ENCODE assay signal across 26 cellular contexts in the genomic region with DNA sequence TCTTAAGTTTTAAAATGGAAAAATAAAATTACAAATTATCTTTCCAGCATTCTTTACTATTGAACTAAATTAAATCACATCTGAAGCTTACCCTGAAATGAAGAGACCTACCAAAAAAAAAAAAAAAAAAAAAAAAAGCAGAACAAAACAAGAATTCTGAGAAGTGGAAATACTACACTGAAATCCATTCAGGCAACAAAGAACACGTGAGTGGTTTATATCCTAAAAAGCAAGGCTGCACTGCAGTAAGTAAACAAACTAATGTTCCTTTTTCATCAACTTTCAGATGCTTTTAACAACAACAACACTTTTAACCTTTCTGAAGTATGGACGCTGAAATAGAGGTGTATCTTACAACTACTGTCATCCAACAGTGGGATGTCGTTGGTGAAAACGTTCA. TPM values are rescaled to one million over a fixed set of nuclear protein-coding genes. Genes with fewer than 3 reads are reported as not detected.
DNase-seq lines count a peak whose midpoint lies in the region; ATAC-seq and TF ChIP-seq lines count a peak whose summit lies in the region.
"Had no signal": no experiment of that assay in that cellular context is flagged by ENCODE, and none has a peak within 500 bp of the region (broad histone marks: within the 10 kb centered on the region; RNA-seq: fewer than 3 reads in every experiment).

No MANE protein-coding gene starts in this region.

- H3K27ac ChIP-seq in CD4-positive, CD25-positive, alpha-beta regulatory T cell (ENCODE audit: insufficient read depth, low read length, poor library complexity, severe bottlenecking) = no peak overlapping the region
- H3K27ac ChIP-seq in naive thymus-derived CD4-positive, alpha-beta T cell (ENCODE audit: low read depth, low read length) = no peak overlapping the region
- H3K27ac ChIP-seq: breast epithelium, neural progenitor cell, right lobe of liver, thyroid gland, VCaP had no signal

- H3K36me3 ChIP-seq in CD4-positive, CD25-positive, alpha-beta regulatory T cell (ENCODE audit: control insufficient read depth, insufficient read depth, low read length) = no peaks in the 10 kb centered on the region
- H3K36me3 ChIP-seq in naive thymus-derived CD4-positive, alpha-beta T cell (ENCODE audit: control insufficient read depth in 2 of 3, insufficient read depth in 3 of 3, low read length in 3 of 3) = no peaks in the 10 kb centered on the region
- H3K36me3 ChIP-seq: breast epithelium, neural progenitor cell, right lobe of liver, thyroid gland had no signal

- peak overlapping the region; percentile 19 to 38 (median 32) for H3K4me3 Mint-ChIP-seq in CD4-positive, CD25-positive, alpha-beta regulatory T cell
- H3K4me3 Mint-ChIP-seq in activated B cell treated with CpG ODN at 0.5 μM for 24 hours = peak overlapping the region; percentile 19
- peak overlapping the region in 8 of 10 donors; percentile 8 to 70 (median 50) for H3K4me3 Mint-ChIP-seq in naive thymus-derived CD4-positive, alpha-beta T cell
- H3K4me3 Mint-ChIP-seq: activated CD8-positive, alpha-beta T cell treated with anti-CD3 and anti-CD28 coated beads, Interleukin-2, amount 10 ng/mL, durations not matched to agents 7 days and 5 days; activated naive CD4-positive, alpha-beta T cell treated with anti-CD3 and anti-CD28 coated beads, Interleukin-2, amount 10 ng/mL, durations not matched to agents 7 days and 5 days; activated T-helper 17 cell treated with anti-CD3 and anti-CD28 coated beads, Interleukin-2, amount 50 U/mL, for 72 hours; neural progenitor cell had no signal

- DNase-seq in CD4-positive, CD25-positive, alpha-beta regulatory T cell = no peak
- DNase-seq in KBM-7 (peak; percentile 39), activated B cell treated with CpG ODN at 0.5 μM for 24 hours (no peak), SW480 (ENCODE audit: low spot score) (no peak)
- no peak for DNase-seq in naive thymus-derived CD4-positive, alpha-beta T cell
- DNase-seq in activated T-cell treated with anti-CD3 and anti-CD28 coated beads, Interleukin-2, amount 50 U/mL, for 1 hour = no peak
- DNase-seq: activated CD4-positive, alpha-beta T cell treated with anti-CD3 and anti-CD28 coated beads for 4 hours; activated CD8-positive, alpha-beta T cell treated with anti-CD3 and anti-CD28 coated beads, Interleukin-2, amount 10 ng/mL, durations not matched to agents 7 days and 5 days; activated naive CD4-positive, alpha-beta T cell treated with anti-CD3 and anti-CD28 coated beads, Interleukin-2, amount 10 ng/mL, durations not matched to agents 7 days and 5 days; hypothalamus; left colon; mammary epithelial cell; mucosa of descending colon; NCI-H2029 treated with DMSO at 0.1 percent for 48 hours; right lobe of liver; SHP77 treated with DMSO at 0.1 percent for 48 hours; stimulated activated CD4-positive, alpha-beta T cell treated with anti-CD3 and anti-CD28 coated beads, Interleukin-2, amount 100 ng/mL, for 48 hours; SW 1271; T-helper 9 cell; thyroid gland had no signal

- CTCF ChIA-PET in activated B cell treated with CpG ODN at 0.5 μM for 24 hours (lab: Charles Lee) = no interaction called here
- CTCF ChIA-PET in naive thymus-derived CD4-positive, alpha-beta T cell (lab: Charles Lee) = no interaction called here

- peaks cover 41 to 89% (median 72%) of the 10 kb centered on the region in 4 donors for H3K4me1 Mint-ChIP-seq in CD4-positive, CD25-positive, alpha-beta regulatory T cell
- peaks cover 67% of the 10 kb centered on the region for H3K4me1 Mint-ChIP-seq in activated B cell treated with CpG ODN at 0.5 μM for 24 hours
- H3K4me1 Mint-ChIP-seq in naive thymus-derived CD4-positive, alpha-beta T cell = peaks cover 57 to 88% (median 81%) of the 10 kb centered on the region in 7 donors

- ATAC-seq in CD4-positive, CD25-positive, alpha-beta regulatory T cell (ENCODE audit: low read depth in 2 of 2) = no peak
- no peak for ATAC-seq in activated B cell treated with CpG ODN at 0.5 μM for 24 hours (ENCODE audit: low read depth)
- no peak for ATAC-seq in naive thymus-derived CD4-positive, alpha-beta T cell
- no peak for ATAC-seq in GM21619 (IDR thresholded peaks at IDR 0.05; ENCODE audit: unreplicated experiment)
- ATAC-seq: activated CD8-positive, alpha-beta T cell treated with anti-CD3 and anti-CD28 coated beads, Interleukin-2, amount 10 ng/mL, durations not matched to agents 7 days and 5 days; activated T-helper 17 cell treated with anti-CD3 and anti-CD28 coated beads, Interleukin-2, amount 50 U/mL, for 72 hours; left colon had no signal

- no peak for TF ChIP-seq CTCF in activated B cell treated with CpG ODN at 0.5 μM for 24 hours (IDR thresholded peaks at IDR 0.05)

- H3K27me3 ChIP-seq in CD4-positive, CD25-positive, alpha-beta regulatory T cell (ENCODE audit: control insufficient read depth, insufficient read depth, low read length) = no peaks in the 10 kb centered on the region
- no peaks in the 10 kb centered on the region for H3K27me3 ChIP-seq in naive thymus-derived CD4-positive, alpha-beta T cell (ENCODE audit: control insufficient read depth in 2 of 2, insufficient read depth in 2 of 2, low read length in 2 of 2)
- H3K27me3 ChIP-seq: BLaER1 treated with 17β-estradiol and CSF1 and Interleukin-3, amounts not matched to agents 10 nM and 100 nM; breast epithelium; neural progenitor cell; right lobe of liver; thyroid gland had no signal

- no peaks in the 10 kb centered on the region for H3K9me3 Mint-ChIP-seq in CD4-positive, CD25-positive, alpha-beta regulatory T cell
- H3K9me3 Mint-ChIP-seq in activated B cell treated with CpG ODN at 0.5 μM for 24 hours = no peaks in the 10 kb centered on the region
- H3K9me3 Mint-ChIP-seq in naive thymus-derived CD4-positive, alpha-beta T cell = no peaks in the 10 kb centered on the region
- H3K9me3 Mint-ChIP-seq: activated T-helper 17 cell treated with anti-CD3 and anti-CD28 coated beads, Interleukin-2, amount 50 U/mL, for 72 hours had no signal

- no peak overlapping the region for H3K4me3 ChIP-seq in CD4-positive, CD25-positive, alpha-beta regulatory T cell (ENCODE audit: low read depth, low read length)
- no peak overlapping the region for H3K4me3 ChIP-seq in naive thymus-derived CD4-positive, alpha-beta T cell (ENCODE audit: low read length)
- H3K4me3 ChIP-seq: BLaER1 treated with 17β-estradiol and CSF1 and Interleukin-3, amounts not matched to agents 10 nM and 100 nM; breast epithelium; mucosa of descending colon; neural progenitor cell; right lobe of liver; thyroid gland had no signal

- peaks cover 14% of the 10 kb centered on the region for H3K36me3 Mint-ChIP-seq in CD4-positive, CD25-positive, alpha-beta regulatory T cell
- H3K36me3 Mint-ChIP-seq in activated B cell treated with CpG ODN at 0.5 μM for 24 hours (ENCODE audit: low read depth) = peaks cover 6% of the 10 kb centered on the region
- peaks cover 0 to 24% (median 18%) of the 10 kb centered on the region in 5 donors for H3K36me3 Mint-ChIP-seq in naive thymus-derived CD4-positive, alpha-beta T cell

- POLR2A ChIA-PET in activated B cell treated with CpG ODN at 0.5 μM for 24 hours (lab: Charles Lee) = no interaction called here
- POLR2A ChIA-PET in naive thymus-derived CD4-positive, alpha-beta T cell (lab: Charles Lee) = interaction anchor here (0.6 kb wide), 1 partner anchor 8 kb away, joined by 6 read pairs; no protein-coding TSS in a partner anchor

- no peaks in the 10 kb centered on the region for H3K9me3 ChIP-seq in CD4-positive, CD25-positive, alpha-beta regulatory T cell (ENCODE audit: control insufficient read depth in 2 of 2, low read length in 2 of 2)
- no peaks in the 10 kb centered on the region for H3K9me3 ChIP-seq in naive thymus-derived CD4-positive, alpha-beta T cell (ENCODE audit: control insufficient read depth in 2 of 3, low read length in 3 of 3)
- H3K9me3 ChIP-seq: breast epithelium, mucosa of descending colon, right lobe of liver, thyroid gland had no signal

- H3K27ac Mint-ChIP-seq in CD4-positive, CD25-positive, alpha-beta regulatory T cell = peak overlapping the region in 1 of 3 donors; percentile 38
- peak overlapping the region; percentile 13 for H3K27ac Mint-ChIP-seq in activated B cell treated with CpG ODN at 0.5 μM for 24 hours
- peak overlapping the region in 2 of 9 donors; percentile 26 to 34 for H3K27ac Mint-ChIP-seq in naive thymus-derived CD4-positive, alpha-beta T cell
- H3K27ac Mint-ChIP-seq: activated CD8-positive, alpha-beta T cell treated with anti-CD3 and anti-CD28 coated beads, Interleukin-2, amount 10 ng/mL, durations not matched to agents 7 days and 5 days; activated naive CD4-positive, alpha-beta T cell treated with anti-CD3 and anti-CD28 coated beads, Interleukin-2, amount 10 ng/mL, durations not matched to agents 7 days and 5 days; activated T-helper 17 cell treated with anti-CD3 and anti-CD28 coated beads, Interleukin-2, amount 50 U/mL, for 72 hours; neural progenitor cell had no signal

- H3K4me1 ChIP-seq in CD4-positive, CD25-positive, alpha-beta regulatory T cell (ENCODE audit: control insufficient read depth, insufficient read depth, low read length, poor library complexity, severe bottlenecking) = peaks cover 42% of the 10 kb centered on the region
- peaks cover 23 to 32% of the 10 kb centered on the region in 2 donors for H3K4me1 ChIP-seq in naive thymus-derived CD4-positive, alpha-beta T cell (ENCODE audit: control insufficient read depth in 2 of 2, insufficient read depth in 2 of 2, low read length in 2 of 2)

- no peaks in the 10 kb centered on the region for H3K27me3 Mint-ChIP-seq in CD4-positive, CD25-positive, alpha-beta regulatory T cell
- no peaks in the 10 kb centered on the region for H3K27me3 Mint-ChIP-seq in activated B cell treated with CpG ODN at 0.5 μM for 24 hours
- no peaks in the 10 kb centered on the region for H3K27me3 Mint-ChIP-seq in naive thymus-derived CD4-positive, alpha-beta T cell
- H3K27me3 Mint-ChIP-seq: activated naive CD4-positive, alpha-beta T cell treated with anti-CD3 and anti-CD28 coated beads, Interleukin-2, amount 10 ng/mL, durations not matched to agents 7 days and 5 days; activated T-helper 17 cell treated with anti-CD3 and anti-CD28 coated beads, Interleukin-2, amount 50 U/mL, for 72 hours had no signal

- in situ Hi-C loops in KBM-7 (cut with MboI; ENCODE audit: low pct_unique_long_range_greater_than_20kb, low sequenced_read_pairs) = no loop called here

- intact Hi-C loops in activated B cell treated with CpG ODN at 0.5 μM for 24 hours (cut with micrococcal nuclease) = no loop called here
- intact Hi-C loops in naive thymus-derived CD4-positive, alpha-beta T cell (cut with micrococcal nuclease) = loop anchor here in 1 of 2 donors (10.0 kb wide), 1 partner anchor 88 kb away; no protein-coding TSS in a partner anchor

RNA-seq across cellular contexts. Expression of a gene that starts 7.5 kb away (rescaled TPM):
- 135 TPM for total RNA-seq in CD4-positive, CD25-positive, alpha-beta regulatory T cell
- 10 to 100 TPM; 27.5 to 34.3 (median 31.2) TPM for polyA plus RNA-seq in CD4-positive, CD25-positive, alpha-beta regulatory T cell
- total RNA-seq in activated B cell treated with CpG ODN at 0.5 μM for 24 hours = 82.4 and 91.5 TPM in 2 replicates
- 100 to 1,000 TPM in 4 of 5 experiments, 10 to 100 TPM in 1; 89.5 to 126 (median 112) TPM for total RNA-seq in naive thymus-derived CD4-positive, alpha-beta T cell
- 10 to 100 TPM; 25.4 to 44.1 TPM for polyA plus RNA-seq in naive thymus-derived CD4-positive, alpha-beta T cell

RNA-seq across cellular contexts. Expression of a gene that starts 58.3 kb away (rescaled TPM):
- total RNA-seq in CD4-positive, CD25-positive, alpha-beta regulatory T cell = 72.2 TPM
- 100 to 1,000 TPM; 139 to 185 (median 155) TPM for polyA plus RNA-seq in CD4-positive, CD25-positive, alpha-beta regulatory T cell
- total RNA-seq in activated B cell treated with CpG ODN at 0.5 μM for 24 hours = 100 and 104 TPM in 2 replicates
- 100 to 1,000 TPM in 3 of 5 experiments, 10 to 100 TPM in 2; 85.6 to 128 (median 102) TPM for total RNA-seq in naive thymus-derived CD4-positive, alpha-beta T cell
- polyA plus RNA-seq in naive thymus-derived CD4-positive, alpha-beta T cell = 100 to 1,000 TPM; 205 to 248 TPM
